9 cellular contexts compared by ENCODE assay signal in genomic region chrX:107029752-107030151, GRCh38.
"Had no signal": no experiment of that assay in that cellular context is flagged by ENCODE, and none has a peak within 500 bp of the region (broad histone marks: within the 10 kb centered on the region; RNA-seq: fewer than 3 reads in every experiment).

No MANE protein-coding gene starts in this region.

- H2AFZ ChIP-seq: GM23338 had no signal

- FAIRE-seq: H1, H54, HTR-8/SVneo had no signal

- H3K4me3 ChIP-seq: GM23338 had no signal

- ATAC-seq: GM23338 had no signal

- H3K4me2 ChIP-seq: GM23338, KMS-11 had no signal

- H3K27ac ChIP-seq: KMS-11 had no signal

- H3K9ac ChIP-seq: KMS-11 had no signal

- DNase-seq: H9, HCEC 1CT, Karpas-422, KBM-7 had no signal
